In genomic region chr11:35344990-35345655, GRCh38 we compare ENCODE assay signal across 18 cellular contexts.
DNase-seq lines count a peak whose midpoint lies in the region; ATAC-seq, FAIRE-seq and TF ChIP-seq lines count a peak whose summit lies in the region.
"Had no signal": no experiment of that assay in that cellular context is flagged by ENCODE, and none has a peak within 500 bp of the region (broad histone marks: within the 10 kb centered on the region; RNA-seq: fewer than 3 reads in every experiment).

No MANE protein-coding gene starts in this region.

- no peak; a peak in 1 of 4 replicates for TF ChIP-seq EP300 in GM12878 (IDR thresholded peaks at IDR 0.05; ENCODE audit: borderline replicate concordance in 1 of 2, control insufficient read depth in 1 of 2, low read depth in 2 of 2, low read length in 2 of 2)

- in situ Hi-C loops in GM12878 (cut with MboI): no loop called here

- no TSS peak for BruUV-seq in GM12878 (replicated peaks; lab: Mats Ljungman, UMichigan)

- POLR2A ChIA-PET in GM12878 (lab: Charles Lee): no interaction called here
- POLR2A ChIA-PET in naive thymus-derived CD4-positive, alpha-beta T cell (lab: Charles Lee): interaction anchor here (0.6 to 1.6 kb wide), 5 partner anchors 10 to 410 kb away, joined by 3 to 8 read pairs (median 4); no protein-coding TSS in a partner anchor

- no peak overlapping the region for H3K27ac ChIP-seq in GM12878 (ENCODE audit: control insufficient read depth, insufficient read depth)
- H3K27ac ChIP-seq in naive thymus-derived CD4-positive, alpha-beta T cell (ENCODE audit: low read depth, low read length): no peak overlapping the region
- H3K27ac ChIP-seq in esophagus squamous epithelium: no peak overlapping the region
- H3K27ac ChIP-seq: C4-2B had no signal

- H3K4me3 Mint-ChIP-seq in naive thymus-derived CD4-positive, alpha-beta T cell: peak overlapping the region in 8 of 10 donors; percentile 15 to 62 (median 28)
- H3K4me3 Mint-ChIP-seq: activated CD4-positive, alpha-beta T cell treated with anti-CD3 and anti-CD28 coated beads, Interleukin-2, amount 10 ng/mL, durations not matched to agents 7 days and 5 days; activated T-helper 1 cell treated with anti-CD3 and anti-CD28 coated beads, Interleukin-12 subunit alpha, Interleukin-12 subunit beta, Interleukin-2, Interleukin-4 antibody, amounts not matched to agents 30 ng/mL and 10 ng/mL and 1 ng/mL, durations not matched to agents 14 hours and 24 hours and 36 hours had no signal

- H3K27me3 ChIP-seq in GM12878 (replicated peaks in 1 of 2; ENCODE audit: control insufficient read depth in 2 of 2, insufficient read depth in 2 of 2, low read length in 1 of 2) (no peaks in the 10 kb centered on the region), esophagus squamous epithelium (no peaks in the 10 kb centered on the region)
- H3K27me3 ChIP-seq in naive thymus-derived CD4-positive, alpha-beta T cell (ENCODE audit: control insufficient read depth in 2 of 2, insufficient read depth in 2 of 2, low read length in 2 of 2): no peaks in the 10 kb centered on the region
- H3K27me3 ChIP-seq: MG63 had no signal

- H3K4me3 ChIP-seq in GM12864 (ENCODE audit: low read depth, low read length) (no peak overlapping the region), GM12878 (no peak overlapping the region), esophagus squamous epithelium (no peak overlapping the region)
- H3K4me3 ChIP-seq in naive thymus-derived CD4-positive, alpha-beta T cell (ENCODE audit: low read length): no peak overlapping the region
- H3K4me3 ChIP-seq: MG63, skin epidermis had no signal

- DNase-seq in GM12864 (ENCODE audit: low read depth) (peak; percentile 31), GM12878 (ENCODE audit: low read depth, low spot score) (no peak), GF-D8 (lab: John Stamatoyannopoulos, UW) (no peak), NCI-H146 treated with DMSO at 0.1 percent for 48 hours (lab: John Stamatoyannopoulos, UW; ENCODE audit: unreplicated experiment) (no peak), esophagus squamous epithelium (lab: John Stamatoyannopoulos, UW) (no peak)
- DNase-seq in naive thymus-derived CD4-positive, alpha-beta T cell: no peak
- DNase-seq: activated CD4-positive, alpha-beta T cell treated with anti-CD3 and anti-CD28 coated beads, Interleukin-2, amount 10 ng/mL, durations not matched to agents 7 days and 5 days; aorta; HCEC 1CT; MG63; OCI-M1 had no signal

- TF ChIP-seq POLR2A in GM12878 (IDR thresholded peaks at IDR 0.05; ENCODE audit: low read depth, low read length) (no peak), GM18505 (IDR thresholded peaks at IDR 0.05; ENCODE audit: borderline replicate concordance, extremely low read depth, insufficient read depth, insufficient read length) (no peak), esophagus squamous epithelium (IDR thresholded peaks at IDR 0.05) (no peak)

- H3K4me1 Mint-ChIP-seq in naive thymus-derived CD4-positive, alpha-beta T cell: peaks cover 47 to 96% (median 76%) of the 10 kb centered on the region in 7 donors

- FAIRE-seq in GM12878 (lab: Jason Lieb, UNC): no peak
- FAIRE-seq: GM18507 had no signal

- H3K27ac Mint-ChIP-seq in naive thymus-derived CD4-positive, alpha-beta T cell: peak overlapping the region in 7 of 9 donors; percentile 5 to 79 (median 66)
- H3K27ac Mint-ChIP-seq: activated CD4-positive, alpha-beta T cell treated with anti-CD3 and anti-CD28 coated beads, Interleukin-2, amount 10 ng/mL, durations not matched to agents 7 days and 5 days; activated T-helper 1 cell treated with anti-CD3 and anti-CD28 coated beads, Interleukin-12 subunit alpha, Interleukin-12 subunit beta, Interleukin-2, Interleukin-4 antibody, amounts not matched to agents 30 ng/mL and 10 ng/mL and 1 ng/mL, durations not matched to agents 14 hours and 24 hours and 36 hours had no signal

- RAD21 ChIA-PET in GM12878 (lab: Charles Lee; ENCODE audit: unreplicated experiment): interaction anchor here (0.6 to 1.4 kb wide), 6 partner anchors 9 to 32 kb away, joined by 3 to 8 read pairs (median 4); no protein-coding TSS in a partner anchor

- peak; percentile 59 for ATAC-seq in GM21576 (IDR thresholded peaks at IDR 0.05; ENCODE audit: unreplicated experiment)
- peak; percentile 73 for ATAC-seq in GM12878
- ATAC-seq in naive thymus-derived CD4-positive, alpha-beta T cell: peak; percentile 56
- ATAC-seq in GM18505 (IDR thresholded peaks at IDR 0.05; ENCODE audit: unreplicated experiment): no peak
- ATAC-seq: esophagus mucosa had no signal

- no peaks in the 10 kb centered on the region for H3K79me2 ChIP-seq in GM12878 (ENCODE audit: control insufficient read depth, insufficient read depth, low read length)

- H3K9me3 ChIP-seq in GM12878 (replicated peaks; ENCODE audit: control insufficient read depth, insufficient read depth, low read length) (no peaks in the 10 kb centered on the region), esophagus squamous epithelium (no peaks in the 10 kb centered on the region)
- no peaks in the 10 kb centered on the region for H3K9me3 ChIP-seq in naive thymus-derived CD4-positive, alpha-beta T cell (ENCODE audit: control insufficient read depth in 2 of 3, low read length in 3 of 3)
- H3K9me3 ChIP-seq: MG63 had no signal

- H3K9ac ChIP-seq in GM12878 (ENCODE audit: control insufficient read depth, insufficient read depth, low read length): no peak overlapping the region

- SMC1A ChIA-PET in GM12878 (lab: Charles Lee; ENCODE audit: uncharacterized antibody, unreplicated experiment): interaction anchor here (0.6 to 4.1 kb wide), 7 partner anchors 10 to 69 kb away, joined by 3 to 26 read pairs (median 4); no protein-coding TSS in a partner anchor

- H3K9me3 Mint-ChIP-seq in naive thymus-derived CD4-positive, alpha-beta T cell: peaks cover 0 to 3% (median 0%) of the 10 kb centered on the region in 11 donors
- H3K9me3 Mint-ChIP-seq: activated T-helper 1 cell treated with anti-CD3 and anti-CD28 coated beads, Interleukin-12 subunit alpha, Interleukin-12 subunit beta, Interleukin-2, Interleukin-4 antibody, amounts not matched to agents 30 ng/mL and 10 ng/mL and 1 ng/mL, durations not matched to agents 14 hours and 24 hours and 36 hours had no signal

- CTCF ChIA-PET in GM12878 (lab: Yijun Ruan, JAX): interaction anchor here (1.7 kb wide), 1 partner anchor 10 kb away, joined by 6 read pairs; no protein-coding TSS in a partner anchor
- CTCF ChIA-PET in naive thymus-derived CD4-positive, alpha-beta T cell (lab: Charles Lee): interaction anchor here (0.6 to 1.4 kb wide), 4 partner anchors 12 to 40 kb away, joined by 3 to 6 read pairs (median 3); no protein-coding TSS in a partner anchor

- H2AFZ ChIP-seq in GM12878 (ENCODE audit: control insufficient read depth, low read depth, low read length): peak overlapping the region; percentile 19; the same call in 1 of the 2 replicates

- H4K20me1 ChIP-seq in GM12878 (ENCODE audit: control insufficient read depth, insufficient read depth): no peaks in the 10 kb centered on the region

- TF ChIP-seq RAD21 in GM12878 (IDR thresholded peaks at IDR 0.05; ENCODE audit: insufficient read depth, low read depth, low read length): no peak

- intact Hi-C loops in GM12878 (cut with micrococcal nuclease; ENCODE audit: unreplicated experiment) (no loop called here), esophagus squamous epithelium (cut with DNase I) (no loop called here)
- intact Hi-C loops in naive thymus-derived CD4-positive, alpha-beta T cell (cut with micrococcal nuclease): loop anchor here (5.0 kb wide), 2 partner anchors 38 to 333 kb away; no protein-coding TSS in a partner anchor

- peaks cover 0 to 22% (median 0%) of the 10 kb centered on the region in 5 donors for H3K36me3 Mint-ChIP-seq in naive thymus-derived CD4-positive, alpha-beta T cell

- H3K27me3 Mint-ChIP-seq in naive thymus-derived CD4-positive, alpha-beta T cell: peaks cover 0 to 2% (median 0%) of the 10 kb centered on the region in 5 donors
- H3K27me3 Mint-ChIP-seq: activated CD4-positive, alpha-beta T cell treated with anti-CD3 and anti-CD28 coated beads, Interleukin-2, amount 10 ng/mL, durations not matched to agents 7 days and 5 days had no signal

- H3K4me1 ChIP-seq in GM12878 (ENCODE audit: control insufficient read depth, insufficient read depth, low read length) (peaks cover 24% of the 10 kb centered on the region), esophagus squamous epithelium (peaks cover 2 to 18% (median 5%) of the 10 kb centered on the region in 3 donors)
- peaks cover 3 to 60% of the 10 kb centered on the region in 2 donors for H3K4me1 ChIP-seq in naive thymus-derived CD4-positive, alpha-beta T cell (ENCODE audit: control insufficient read depth in 2 of 2, insufficient read depth in 2 of 2, low read length in 2 of 2)

- H3K4me2 ChIP-seq in GM12878 (ENCODE audit: control insufficient read depth, insufficient read depth): no peak overlapping the region

- H3K36me3 ChIP-seq in GM12878 (ENCODE audit: control insufficient read depth in 2 of 2, insufficient read depth in 2 of 2, low read length in 1 of 2) (no peaks in the 10 kb centered on the region), esophagus squamous epithelium (no peaks in the 10 kb centered on the region)
- no peaks in the 10 kb centered on the region for H3K36me3 ChIP-seq in naive thymus-derived CD4-positive, alpha-beta T cell (ENCODE audit: control insufficient read depth in 2 of 3, insufficient read depth in 3 of 3, low read length in 3 of 3)
- H3K36me3 ChIP-seq: MG63 had no signal

- 44% methylated on average over 8 of the region's 8 CpGs for WGBS in GM12878 (ENCODE audit: insufficient coverage, insufficient replicate concordance, low lambda C conversion rate, missing lambda C conversion rate)
- 58 to 76% methylated on average over 7 to 8 of the region's 8 CpGs for WGBS in esophagus squamous epithelium, 2 donors

- TF ChIP-seq CTCF in GM12864 (IDR thresholded peaks at IDR 0.05; ENCODE audit: low read depth, low read length, missing control alignments) (no peak), GM12878 (IDR thresholded peaks at IDR 0.05 in 2 of 3, conservative IDR thresholded peaks at IDR 0.05 in 1 of 3; ENCODE audit: control insufficient read depth in 2 of 3, extremely low read depth in 1 of 3, insufficient read depth in 1 of 3, low read depth in 3 of 3, low read length in 3 of 3) (no peak), esophagus squamous epithelium (IDR thresholded peaks at IDR 0.05) (no peak)

TF ChIP-seq in GM12878, 131 proteins besides CTCF, POLR2A, EP300 and RAD21 (continues in another document):
- no peak for TF ChIP-seq POLR2AphosphoS2 (IDR thresholded peaks at IDR 0.05; ENCODE audit: low read depth, low read length)
- TF ChIP-seq NR2F1 (conservative IDR thresholded peaks at IDR 0.05): no peak
- no peak for TF ChIP-seq ZNF217 (IDR thresholded peaks at IDR 0.05)
- TF ChIP-seq CREM (IDR thresholded peaks at IDR 0.05; ENCODE audit: low read depth): 0 out of 2 replicates have a peak, but pooled peaks have one; percentile 27

Comparison
In these comparisons a context has a peak if more than half of its experiments do, and no peak if none do; other contexts are left out.
1. intact Hi-C loops: an anchor here in naive thymus-derived CD4-positive, alpha-beta T cell (5.0 kb wide); none called in GM12878 and esophagus squamous epithelium.